22 cellular contexts compared by ENCODE assay signal in the genomic region with DNA sequence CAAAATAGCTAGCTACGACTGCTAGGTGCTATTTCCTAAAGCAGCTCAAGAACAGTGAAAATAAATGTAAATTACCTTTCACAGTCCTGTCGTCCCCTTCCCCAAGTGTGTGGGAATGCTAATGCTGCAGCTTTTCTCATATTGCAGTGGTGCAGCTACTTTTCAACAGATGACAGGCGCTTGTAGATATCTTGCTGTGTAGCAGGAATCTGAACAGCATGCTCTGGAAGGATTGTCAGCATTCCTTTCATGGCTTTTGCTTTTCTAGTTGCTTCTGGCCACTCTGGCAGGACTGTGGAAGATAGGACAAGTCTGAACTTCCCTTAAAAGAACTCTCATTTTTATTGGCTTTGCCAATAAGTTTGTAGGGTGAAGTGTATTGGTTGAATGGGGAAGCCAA. TPM values are rescaled to one million over a fixed set of nuclear protein-coding genes. Genes with fewer than 3 reads are reported as not detected.
DNase-seq lines count a peak whose midpoint lies in the region; ATAC-seq, FAIRE-seq and TF ChIP-seq lines count a peak whose summit lies in the region.
"Had no signal": no experiment of that assay in that cellular context is flagged by ENCODE, and none has a peak within 500 bp of the region (broad histone marks: within the 10 kb centered on the region; RNA-seq: fewer than 3 reads in every experiment).

No MANE protein-coding gene starts in this region.

- ATAC-seq in IMR-90 (ENCODE audit: low read depth) (peak; percentile 59; the same call in 1 of the 2 replicates), GM21619 (IDR thresholded peaks at IDR 0.05; ENCODE audit: unreplicated experiment) (no peak), HG03354 (IDR thresholded peaks at IDR 0.05; ENCODE audit: poor library complexity, severe bottlenecking, unreplicated experiment) (no peak)
- ATAC-seq: CD8-positive, alpha-beta T cell; HepG2 had no signal

- H2BK5ac ChIP-seq in IMR-90 (ENCODE audit: low read depth, low read length, poor library complexity, severe bottlenecking) = no peak overlapping the region

- H3K36me3 ChIP-seq in IMR-90 (ENCODE audit: control insufficient read depth, insufficient read depth, low read length) (no peaks in the 10 kb centered on the region; the same call in 1 of the 2 replicates), endodermal cell (ENCODE audit: control insufficient read depth, insufficient read depth, low read length) (peaks cover 5% of the 10 kb centered on the region), neural cell (ENCODE audit: insufficient read depth, low read length) (no peaks in the 10 kb centered on the region)
- H3K36me3 ChIP-seq: Peyer's patch had no signal

- TF ChIP-seq POLR2A in GM12892 (IDR thresholded peaks at IDR 0.05; ENCODE audit: low read depth, low read length) (no peak), IMR-90 (IDR thresholded peaks at IDR 0.05; ENCODE audit: low read depth, low read length) (no peak)

- peak overlapping the region; percentile 82 for H3K27ac Mint-ChIP-seq in endodermal cell
- H3K27ac Mint-ChIP-seq: CD8-positive, alpha-beta T cell had no signal

- H3K9ac ChIP-seq in IMR-90 (ENCODE audit: low read depth, low read length) (no peak overlapping the region), endodermal cell (ENCODE audit: extremely low read depth, low read length, poor library complexity, severe bottlenecking) (no peak overlapping the region), neural cell (ENCODE audit: low read length) (no peak overlapping the region)
- H3K9ac ChIP-seq: BLaER1 treated with 17β-estradiol and CSF1 and Interleukin-3, amounts not matched to agents 10 nM and 100 nM had no signal

- H2BK15ac ChIP-seq in IMR-90 (ENCODE audit: low read depth, low read length) = no peak overlapping the region

- in situ Hi-C loops in IMR-90 (cut with MboI; ENCODE audit: low sequenced_read_pairs) = no loop called here

- H3K18ac ChIP-seq in IMR-90 (ENCODE audit: low read depth, low read length) = no peak overlapping the region

- DNase-seq in GM12892 (ENCODE audit: insufficient read length) = no peak
- no peak for DNase-seq in IMR-90
- no peak for DNase-seq in endodermal cell
- DNase-seq in activated CD8-positive, alpha-beta memory T cell treated with anti-CD3 and anti-CD28 coated beads for 24 hours = no peak
- DNase-seq: ACHN; CD8-positive, alpha-beta T cell; DMS153; H7; KG1; NCI-H1105; NCI-H146; NCI-H2029 treated with DMSO at 0.1 percent for 48 hours; NCI-H226; NCI-H524; Peyer's patch had no signal

- no peak overlapping the region for H2AFZ ChIP-seq in IMR-90 (replicated peaks; ENCODE audit: low read length, poor library complexity)
- no peak overlapping the region for H2AFZ ChIP-seq in neural cell (ENCODE audit: low read depth, low read length)

- intact Hi-C loops in IMR-90 (cut with micrococcal nuclease) = no loop called here

- TF ChIP-seq EP300 in neural cell (conservative IDR thresholded peaks at IDR 0.05; ENCODE audit: poor library complexity, severe bottlenecking) = no peak

- peaks cover 9% of the 10 kb centered on the region for H3K9me3 Mint-ChIP-seq in endodermal cell

- H3K27me3 ChIP-seq in IMR-90 (ENCODE audit: control insufficient read depth, insufficient read depth, low read length) (no peaks in the 10 kb centered on the region), endodermal cell (ENCODE audit: control insufficient read depth, insufficient read depth, low read length, poor library complexity, severe bottlenecking) (no peaks in the 10 kb centered on the region), neural cell (ENCODE audit: insufficient read depth, low read depth, low read length) (no peaks in the 10 kb centered on the region)
- H3K27me3 ChIP-seq: BLaER1 treated with 17β-estradiol and CSF1 and Interleukin-3, amounts not matched to agents 10 nM and 100 nM; Peyer's patch; SJSA1 had no signal

- BruUV-seq in IMR-90 (replicated peaks; lab: Mats Ljungman, UMichigan) = no TSS peak

- FAIRE-seq in GM12892 (lab: Jason Lieb, UNC) = peak; percentile 53
- FAIRE-seq: G401.6, HepG2 had no signal

- H4K91ac ChIP-seq in IMR-90 (ENCODE audit: insufficient read depth, low read depth, low read length) = no peak overlapping the region

- WGBS in IMR-90 (ENCODE audit: extremely low coverage in 2 of 2, insufficient read length in 1 of 2), 2 experiments = no CpG with 5 or more reads among the region's 3 CpGs
- WGBS in endodermal cell (ENCODE audit: insufficient coverage in 1 of 2, insufficient read length in 1 of 2), 2 experiments = 74 to 87% methylated on average over 3 of the region's 3 CpGs

- H3K4me2 ChIP-seq in IMR-90 (ENCODE audit: low read depth, low read length) (no peak overlapping the region), neural cell (ENCODE audit: low read length) (peak overlapping the region; percentile 5)
- H3K4me2 ChIP-seq: BLaER1 treated with 17β-estradiol and CSF1 and Interleukin-3, amounts not matched to agents 10 nM and 100 nM had no signal

- no peak overlapping the region for H3K4me3 Mint-ChIP-seq in endodermal cell
- H3K4me3 Mint-ChIP-seq: CD8-positive, alpha-beta T cell had no signal

- no peak overlapping the region for H3K23ac ChIP-seq in IMR-90 (ENCODE audit: low read depth, low read length)

- dilution Hi-C loops in IMR-90 (cut with HindIII; ENCODE audit: low sequenced_read_pairs, unreplicated experiment) = no loop called here

- peaks cover 32% of the 10 kb centered on the region for H3K36me3 Mint-ChIP-seq in endodermal cell (ENCODE audit: low read depth)

- no peak overlapping the region for H3K4ac ChIP-seq in IMR-90 (ENCODE audit: low read depth, low read length)

- H3K4me3 ChIP-seq in IMR-90 (ENCODE audit: insufficient read depth, low read depth, low read length) = no peak overlapping the region
- peak overlapping the region; percentile 16 for H3K4me3 ChIP-seq in endodermal cell (ENCODE audit: low read length)
- H3K4me3 ChIP-seq in neural cell (ENCODE audit: low read length) = peak overlapping the region; percentile 36
- H3K4me3 ChIP-seq: BLaER1 treated with 17β-estradiol and CSF1 and Interleukin-3, amounts not matched to agents 10 nM and 100 nM; Peyer's patch; SJSA1 had no signal

- no peak overlapping the region for H3K14ac ChIP-seq in IMR-90 (replicated peaks; ENCODE audit: low read depth, low read length)

- H3K27ac ChIP-seq in IMR-90 (ENCODE audit: insufficient read depth, low read length) (no peak overlapping the region), endodermal cell (ENCODE audit: low read depth, low read length) (no peak overlapping the region), neural cell (ENCODE audit: low read length) (peak overlapping the region; percentile 8)
- H3K27ac ChIP-seq: BLaER1 treated with 17β-estradiol and CSF1 and Interleukin-3, amounts not matched to agents 10 nM and 100 nM; Peyer's patch; SJSA1 had no signal

- TF ChIP-seq RAD21 in IMR-90 (IDR thresholded peaks at IDR 0.05; ENCODE audit: low read length) = no peak
- no peak for TF ChIP-seq RAD21 in neural cell (conservative IDR thresholded peaks at IDR 0.05)

- H2AK5ac ChIP-seq in IMR-90 (ENCODE audit: low read depth, low read length) = no peak overlapping the region

- CTCF ChIA-PET in IMR-90 (lab: Yijun Ruan, JAX) = interaction anchor here (1.1 kb wide), 1 partner anchor 14 kb away, joined by 3 read pairs; no protein-coding TSS in a partner anchor

- no peaks in the 10 kb centered on the region for H3K9me2 ChIP-seq in neural cell (ENCODE audit: insufficient read depth, low read length)

- H2AK9ac ChIP-seq in IMR-90 (replicated peaks; ENCODE audit: low read depth, low read length, poor library complexity) = no peak overlapping the region

- peaks cover 5% of the 10 kb centered on the region for H3F3A ChIP-seq in neural cell (ENCODE audit: insufficient read depth, low read length, poor library complexity, severe bottlenecking)

- H3K79me2 ChIP-seq in neural cell (replicated peaks; ENCODE audit: insufficient read depth, low read length) = peaks cover 50% of the 10 kb centered on the region

- H2BK20ac ChIP-seq in IMR-90 (ENCODE audit: low read depth, low read length) = no peak overlapping the region

- H3K4me1 Mint-ChIP-seq in endodermal cell = peaks cover 39% of the 10 kb centered on the region

- H2BK120ac ChIP-seq in IMR-90 (ENCODE audit: low read depth, low read length) = no peak overlapping the region

- POLR2A ChIA-PET in IMR-90 (lab: Charles Lee; ENCODE audit: unreplicated experiment) = no interaction called here

- H3K4me1 ChIP-seq in IMR-90 (ENCODE audit: control insufficient read depth, insufficient read depth, low read length) (no peaks in the 10 kb centered on the region), endodermal cell (ENCODE audit: control insufficient read depth, insufficient read depth, low read length) (peaks cover 30% of the 10 kb centered on the region)
- H3K4me1 ChIP-seq: SJSA1 had no signal

- H3K27me3 Mint-ChIP-seq in endodermal cell (ENCODE audit: insufficient read depth) = no peaks in the 10 kb centered on the region

- H3K9me3 ChIP-seq in IMR-90 (ENCODE audit: control insufficient read depth, insufficient read depth, low read length) (no peaks in the 10 kb centered on the region), endodermal cell (ENCODE audit: control insufficient read depth, low read length) (peaks cover 14% of the 10 kb centered on the region), neural cell (ENCODE audit: low read length) (no peaks in the 10 kb centered on the region)
- H3K9me3 ChIP-seq: Peyer's patch, SJSA1 had no signal

- H3K56ac ChIP-seq in IMR-90 (ENCODE audit: extremely low read depth, insufficient read depth, low read length) = no peak overlapping the region; the same call in 1 of the 2 replicates

- TF ChIP-seq CTCF in IMR-90 (conservative IDR thresholded peaks at IDR 0.05; ENCODE audit: low read depth, low read length) (no peak), endodermal cell (conservative IDR thresholded peaks at IDR 0.05) (no peak), neural cell (IDR thresholded peaks at IDR 0.05; ENCODE audit: poor library complexity, severe bottlenecking) (no peak)

- no peak overlapping the region for H4K8ac ChIP-seq in IMR-90 (ENCODE audit: low read depth in 2 of 2, low read length in 2 of 2)

- H3K79me1 ChIP-seq in IMR-90 (ENCODE audit: low read depth in 1 of 2, low read length in 2 of 2) = peaks cover 28 to 60% of the 10 kb centered on the region in 2 experiments

- H4K5ac ChIP-seq in IMR-90 (ENCODE audit: low read depth, low read length) = no peak overlapping the region

- peaks cover 26% of the 10 kb centered on the region for H4K20me1 ChIP-seq in IMR-90 (ENCODE audit: insufficient read depth, low read length)
- H4K20me1 ChIP-seq in neural cell (ENCODE audit: insufficient read depth) = no peaks in the 10 kb centered on the region

- no peaks in the 10 kb centered on the region; the same call in 1 of the 2 replicates for H3K9me1 ChIP-seq in IMR-90 (ENCODE audit: insufficient read depth, low read length)

TF ChIP-seq in neural cell, 6 proteins besides CTCF, POLR2A, EP300 and RAD21 (continues in another document):
- TF ChIP-seq SMC3 (conservative IDR thresholded peaks at IDR 0.05; ENCODE audit: poor library complexity) = no peak

RNA-seq across cellular contexts. Expression of gene FAR1, which starts 18.8 kb away (rescaled TPM):
- polyA plus RNA-seq in GM12892 (2012; ENCODE audit: missing spikeins) = 28.4 TPM
- 89.4 and 119 TPM in 2 replicates for total RNA-seq in IMR-90 (2012; rRNA removed)
- polyA plus RNA-seq in IMR-90 (2012; rRNA removed) = 30.3 and 35.3 TPM in 2 replicates
- polyA plus RNA-seq in IMR-90 (2012; cell fraction: cytosol; rRNA removed) = 6.5 and 10.5 TPM in 2 replicates
- polyA plus RNA-seq in IMR-90 (2012; cell fraction: nucleus; rRNA removed; ENCODE audit: low replicate concordance) = 4.8 and 43.7 TPM in 2 replicates
- total RNA-seq in endodermal cell = 10 to 100 TPM; 98.3 to 98.8 TPM
- polyA plus RNA-seq in endodermal cell (2013, experiment 1 of 2) = 45.4 TPM
- polyA plus RNA-seq in endodermal cell (2013, experiment 2 of 2) = 51.6 TPM
- 91.2 and 110 TPM in 2 replicates for polyA plus RNA-seq in neural cell
- polyA minus RNA-seq in neural cell = 141 and 156 TPM in 2 replicates
